ENCODE assay signal across 6 cellular contexts in the genomic region with DNA sequence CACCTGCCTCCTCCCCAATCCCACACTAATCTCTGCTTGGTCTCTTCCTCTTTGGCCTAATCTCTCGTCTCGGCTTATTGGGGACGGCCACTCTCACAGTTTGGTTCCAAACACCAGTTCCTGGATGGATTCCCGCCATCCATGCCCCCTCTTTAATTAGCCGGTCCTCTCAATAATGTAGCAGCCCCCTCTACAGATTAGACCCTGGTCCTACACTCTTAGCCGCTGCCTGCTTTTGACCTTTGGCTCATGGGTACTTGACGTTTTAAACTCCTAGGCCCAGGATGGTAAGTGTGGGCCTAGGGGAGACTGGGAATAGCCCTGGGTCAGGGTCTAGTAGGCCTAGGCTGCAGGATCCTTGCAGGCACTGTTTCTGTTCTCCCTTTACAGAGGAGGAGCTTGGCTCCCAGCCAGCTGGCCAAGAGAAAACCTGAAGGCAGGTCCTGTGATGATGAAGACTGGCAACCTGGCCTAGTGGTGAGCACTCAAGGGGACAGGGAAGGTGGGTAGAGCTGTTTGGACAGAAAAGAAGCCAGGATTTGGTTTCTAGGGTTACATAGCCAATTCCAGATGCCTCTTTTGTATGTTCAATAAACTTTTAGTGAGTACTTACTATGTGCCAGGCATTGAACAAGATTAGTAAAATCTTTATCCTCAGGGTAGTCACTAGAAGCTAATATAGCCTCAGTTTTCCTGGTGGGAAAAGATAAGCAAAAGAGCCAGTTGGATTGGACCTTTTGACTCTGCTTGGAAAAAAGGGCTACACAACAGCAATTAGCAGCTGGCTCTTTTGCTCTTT. TPM values are rescaled to one million over a fixed set of nuclear protein-coding genes. Genes with fewer than 3 reads are reported as not detected.
DNase-seq lines count a peak whose midpoint lies in the region; ATAC-seq and TF ChIP-seq lines count a peak whose summit lies in the region.

No MANE protein-coding gene starts in this region.

- POLR2A ChIA-PET in HEK293 (lab: Yijun Ruan, JAX) = interaction anchor here (0.6 to 1.5 kb wide), 6 partner anchors 9 to 726 kb away, joined by 3 to 10 read pairs (median 6); partner anchors contain the start of genes LRRC41, PRDX1 and UQCRH

- peaks cover 4% of the 10 kb centered on the region; the same call in 1 of the 2 replicates for H3K4me1 ChIP-seq in HEK293 (ENCODE audit: control insufficient read depth, insufficient read depth, low read length)
- peaks cover 9% of the 10 kb centered on the region for H3K4me1 ChIP-seq in foreskin keratinocyte

- H3K36me3 ChIP-seq in HEK293 (ENCODE audit: control insufficient read depth in 2 of 2, insufficient read depth in 1 of 2, low read length in 2 of 2) = peaks cover 34 to 49% of the 10 kb centered on the region in 2 experiments

- no peaks in the 10 kb centered on the region for H3K9me3 ChIP-seq in HEK293 (ENCODE audit: control insufficient read depth, insufficient read depth, low read depth, low read length)

- in situ Hi-C loops in ACHN (cut with HindIII; ENCODE audit: low pct_ligation_motif_present, low pct_unique_long_range_greater_than_20kb, low sequenced_read_pairs) = no loop called here

- TF ChIP-seq CTCF in HEK293 (tag by site-specific recombination; IDR thresholded peaks at IDR 0.05) (peak; percentile 25; the same call in 1 of the 2 replicates), foreskin keratinocyte (conservative IDR thresholded peaks at IDR 0.05) (peak; percentile 55)

- CTCF ChIA-PET in HEK293 (lab: Yijun Ruan, JAX) = interaction anchor here (0.7 to 2.9 kb wide), 3 partner anchors 15 to 113 kb away, joined by 3 to 23 read pairs (median 3); no protein-coding TSS in a partner anchor

- peak overlapping the region; percentile 83 for H3K4me3 ChIP-seq in HEK293 (ENCODE audit: low read depth, low read length)

- ATAC-seq in foreskin keratinocyte = peak; percentile 25
- ATAC-seq in GM21786 (IDR thresholded peaks at IDR 0.05; ENCODE audit: unreplicated experiment) = no peak

- H3K27ac ChIP-seq in HEK293 (ENCODE audit: extremely low read depth, low read depth, low read length) (peak overlapping the region; percentile 59), foreskin keratinocyte (peak overlapping the region; percentile 16)

- DNase-seq in ACHN (peak; percentile 46), RKO (ENCODE audit: low spot score) (peak; percentile 67), foreskin keratinocyte (peak; percentile 14 to 42)
- peak; percentile 13 to 15 for DNase-seq in stimulated activated CD8-positive, alpha-beta memory T cell treated with anti-CD3 and anti-CD28 coated beads, Interleukin-2, amount 100 ng/mL, for 48 hours (ENCODE audit: low read depth in 2 of 2)

- H3K27me3 ChIP-seq in foreskin keratinocyte = no peaks in the 10 kb centered on the region

TF ChIP-seq in HEK293, 187 proteins besides CTCF, POLR2A, EP300 and RAD21:
- TF ChIP-seq ZNF664 (tag by site-specific recombination; IDR thresholded peaks at IDR 0.05) = peak; percentile 92
- peak; percentile 87 for TF ChIP-seq ZNF701 (tag by site-specific recombination; IDR thresholded peaks at IDR 0.05)
- peak; percentile 89; the same call in 1 of the 2 replicates for TF ChIP-seq ZNF561 (tag by site-specific recombination; IDR thresholded peaks at IDR 0.05; ENCODE audit: borderline replicate concordance)
- TF ChIP-seq, protein P1, sequence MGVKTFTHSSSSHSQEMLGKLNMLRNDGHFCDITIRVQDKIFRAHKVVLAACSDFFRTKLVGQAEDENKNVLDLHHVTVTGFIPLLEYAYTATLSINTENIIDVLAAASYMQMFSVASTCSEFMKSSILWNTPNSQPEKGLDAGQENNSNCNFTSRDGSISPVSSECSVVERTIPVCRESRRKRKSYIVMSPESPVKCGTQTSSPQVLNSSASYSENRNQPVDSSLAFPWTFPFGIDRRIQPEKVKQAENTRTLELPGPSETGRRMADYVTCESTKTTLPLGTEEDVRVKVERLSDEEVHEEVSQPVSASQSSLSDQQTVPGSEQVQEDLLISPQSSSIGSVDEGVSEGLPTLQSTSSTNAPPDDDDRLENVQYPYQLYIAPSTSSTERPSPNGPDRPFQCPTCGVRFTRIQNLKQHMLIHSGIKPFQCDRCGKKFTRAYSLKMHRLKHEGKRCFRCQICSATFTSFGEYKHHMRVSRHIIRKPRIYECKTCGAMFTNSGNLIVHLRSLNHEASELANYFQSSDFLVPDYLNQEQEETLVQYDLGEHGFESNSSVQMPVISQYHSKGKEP (tag by site-specific recombination; IDR thresholded peaks at IDR 0.05) = peak; percentile 38; the same call in 1 of the 2 replicates
- peak; percentile 95 for TF ChIP-seq ZNF335 (tag by site-specific recombination; conservative IDR thresholded peaks at IDR 0.05)
- peak; percentile 25; the same call in 1 of the 2 replicates for TF ChIP-seq ZNF2 (tag by site-specific recombination; IDR thresholded peaks at IDR 0.05)
- no peak for TF ChIP-seq ZNF18 (tag by site-specific recombination; IDR thresholded peaks at IDR 0.05)
- peak; percentile 65; the same call in 1 of the 2 replicates for TF ChIP-seq ZNF660 (tag by site-specific recombination; IDR thresholded peaks at IDR 0.05)
- TF ChIP-seq KLF10 (tag by site-specific recombination; IDR thresholded peaks at IDR 0.05) = 0 out of 2 replicates have a peak, but pooled peaks have one; percentile 7
- TF ChIP-seq ZNF792 (tag by site-specific recombination; IDR thresholded peaks at IDR 0.05) = no peak
- no peak for TF ChIP-seq FEZF1 (tag by site-specific recombination; IDR thresholded peaks at IDR 0.05)
- TF ChIP-seq IKZF3 (tag by site-specific recombination; IDR thresholded peaks at IDR 0.05) = peak; percentile 8; the same call in 1 of the 2 replicates
- TF ChIP-seq ZSCAN4 (tag by site-specific recombination; IDR thresholded peaks at IDR 0.05) = no peak

RNA-seq across cellular contexts. Expression of gene RAD54L, which starts 0.8 kb away (rescaled TPM):
- 18.1 and 19.4 TPM in 2 replicates for total RNA-seq in foreskin keratinocyte
- 17.0 and 20.6 TPM in 2 replicates for polyA plus RNA-seq in foreskin keratinocyte

RNA-seq across cellular contexts. Expression of gene LURAP1, which starts 45.2 kb away (rescaled TPM):
- total RNA-seq in foreskin keratinocyte = 5.4 and 6.6 TPM in 2 replicates
- 4.7 and 5.1 TPM in 2 replicates for polyA plus RNA-seq in foreskin keratinocyte

RNA-seq across cellular contexts. Expression of gene POMGNT1, which starts 50.1 kb away (rescaled TPM):
- total RNA-seq in foreskin keratinocyte = 88.0 and 90.6 TPM in 2 replicates
- polyA plus RNA-seq in foreskin keratinocyte = 83.2 and 85.0 TPM in 2 replicates

RNA-seq across cellular contexts. Expression of gene LRRC41, which starts 55.1 kb away (rescaled TPM):
- 62.1 and 64.6 TPM in 2 replicates for total RNA-seq in foreskin keratinocyte
- polyA plus RNA-seq in foreskin keratinocyte = 48.1 and 50.3 TPM in 2 replicates

RNA-seq across cellular contexts. Expression of gene UQCRH, which starts 55.2 kb away (rescaled TPM):
- 431 and 480 TPM in 2 replicates for total RNA-seq in foreskin keratinocyte
- polyA plus RNA-seq in foreskin keratinocyte = 631 and 674 TPM in 2 replicates

Comparison
In these comparisons a context has a peak if more than half of its experiments do, and no peak if none do; other contexts are left out.
1. DNase-seq: peak in every context shown above with its lines; median percentile 67 in RKO; 46 in ACHN; 28 in foreskin keratinocyte; 14 in stimulated activated CD8-positive, alpha-beta memory T cell treated with anti-CD3 and anti-CD28 coated beads, Interleukin-2, amount 100 ng/mL, for 48 hours.